1 cellular context compared by ENCODE assay signal in the genomic region with DNA sequence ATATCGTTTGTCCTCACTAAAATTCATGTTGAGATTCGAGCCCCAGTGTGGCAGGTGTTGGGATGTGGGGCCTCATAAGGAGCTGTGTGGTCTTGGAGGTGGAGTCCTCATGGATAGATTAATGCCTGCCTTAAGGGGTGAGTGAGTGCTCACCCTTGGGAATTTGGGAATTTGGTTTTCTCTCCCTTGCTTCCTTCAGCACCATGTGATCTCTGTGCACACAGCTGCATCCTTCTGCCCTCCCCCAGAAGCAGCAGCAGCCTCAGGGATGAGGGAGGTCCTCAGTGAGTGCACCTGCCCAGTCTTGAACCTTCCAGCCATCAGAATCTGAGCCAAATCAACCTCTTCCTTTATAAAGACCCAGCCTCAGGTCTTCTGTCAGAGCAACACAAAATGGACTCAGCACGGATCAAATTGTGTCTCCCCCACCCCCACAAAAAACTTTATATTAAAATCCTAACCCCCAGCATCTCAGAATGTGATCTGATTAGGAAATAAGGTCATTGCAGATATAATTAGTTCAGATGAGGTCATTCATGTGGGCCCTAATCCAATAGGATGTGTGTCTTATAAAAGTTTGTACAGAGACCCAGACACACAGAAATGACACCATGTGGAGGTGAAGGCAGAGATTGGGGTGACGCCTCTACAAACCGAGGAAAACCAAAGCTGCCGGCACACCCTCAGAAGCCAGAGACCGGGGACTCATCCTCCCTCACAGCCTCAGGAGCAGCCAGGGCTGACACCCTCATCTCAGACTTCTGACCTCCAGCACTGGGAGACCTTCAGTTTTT.
TF ChIP-seq lines count a peak whose summit lies in the region.

No MANE protein-coding gene starts in this region.

TF ChIP-seq in HEK293, 187 proteins besides CTCF, POLR2A, EP300 and RAD21 (continued from another document and continues in another):
- TF ChIP-seq, protein P1, sequence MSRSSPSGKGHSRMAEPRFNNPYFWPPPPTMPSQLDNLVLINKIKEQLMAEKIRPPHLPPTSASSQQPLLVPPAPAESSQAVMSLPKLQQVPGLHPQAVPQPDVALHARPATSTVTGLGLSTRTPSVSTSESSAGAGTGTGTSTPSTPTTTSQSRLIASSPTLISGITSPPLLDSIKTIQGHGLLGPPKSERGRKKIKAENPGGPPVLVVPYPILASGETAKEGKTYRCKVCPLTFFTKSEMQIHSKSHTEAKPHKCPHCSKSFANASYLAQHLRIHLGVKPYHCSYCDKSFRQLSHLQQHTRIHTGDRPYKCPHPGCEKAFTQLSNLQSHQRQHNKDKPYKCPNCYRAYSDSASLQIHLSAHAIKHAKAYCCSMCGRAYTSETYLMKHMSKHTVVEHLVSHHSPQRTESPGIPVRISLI (tag by site-specific recombination; IDR thresholded peaks at IDR 0.05): no peak
- TF ChIP-seq ZNF830 (tag by site-specific recombination; IDR thresholded peaks at IDR 0.05; ENCODE audit: low read depth) (no peak), SP7 (tag by site-specific recombination; IDR thresholded peaks at IDR 0.05) (0 out of 2 replicates have a peak, but pooled peaks have one; percentile 16), SP3 (tag by site-specific recombination; IDR thresholded peaks at IDR 0.05) (no peak), ZNF707 (tag by site-specific recombination; IDR thresholded peaks at IDR 0.05) (no peak), ZNF354C (tag by site-specific recombination; IDR thresholded peaks at IDR 0.05; ENCODE audit: borderline replicate concordance, low read depth) (no peak), ZFP41 (tag by site-specific recombination; IDR thresholded peaks at IDR 0.05; ENCODE audit: borderline replicate concordance) (no peak), ZNF174 (tag by site-specific recombination; IDR thresholded peaks at IDR 0.05) (no peak), ZNF600 (tag by site-specific recombination; IDR thresholded peaks at IDR 0.05) (no peak), SP2 (tag by site-specific recombination; IDR thresholded peaks at IDR 0.05) (peak; percentile 13; the same call in 1 of the 2 replicates), ZNF626 (tag by site-specific recombination; IDR thresholded peaks at IDR 0.05) (no peak), ZFP69B (tag by site-specific recombination; IDR thresholded peaks at IDR 0.05) (peak; percentile 42; the same call in 1 of the 2 replicates), KLF8 (tag by site-specific recombination; IDR thresholded peaks at IDR 0.05) (0 out of 2 replicates have a peak, but pooled peaks have one; percentile 40), ZNF132 (tag by site-specific recombination; IDR thresholded peaks at IDR 0.05; ENCODE audit: borderline replicate concordance) (no peak), ZNF366 (tag by site-specific recombination; conservative IDR thresholded peaks at IDR 0.05) (0 out of 2 replicates have a peak, but pooled peaks have one; percentile 44), BCL11A (tag by site-specific recombination; IDR thresholded peaks at IDR 0.05; ENCODE audit: low read depth) (0 out of 2 replicates have a peak, but pooled peaks have one; percentile 18), ZNF660 (tag by site-specific recombination; IDR thresholded peaks at IDR 0.05) (0 out of 2 replicates have a peak, but pooled peaks have one; percentile 21), ZNF596 (tag by site-specific recombination; IDR thresholded peaks at IDR 0.05) (no peak), ZNF350 (tag by site-specific recombination; IDR thresholded peaks at IDR 0.05) (no peak), ZNF10 (tag by site-specific recombination; IDR thresholded peaks at IDR 0.05) (peak; percentile 45), OVOL3 (tag by site-specific recombination; IDR thresholded peaks at IDR 0.05) (no peak), YY2 (tag by site-specific recombination; IDR thresholded peaks at IDR 0.05) (no peak), ZNF266 (tag by site-specific recombination; IDR thresholded peaks at IDR 0.05; ENCODE audit: low read depth) (no peak), ZNF473 (tag by site-specific recombination; IDR thresholded peaks at IDR 0.05) (no peak), KLF7 (tag by site-specific recombination; IDR thresholded peaks at IDR 0.05; ENCODE audit: borderline replicate concordance) (no peak), ZNF623 (tag by site-specific recombination; IDR thresholded peaks at IDR 0.05) (no peak), ZNF629 (tag by site-specific recombination; IDR thresholded peaks at IDR 0.05) (peak; percentile 39; the same call in 1 of the 2 replicates), ZNF785 (tag by site-specific recombination; IDR thresholded peaks at IDR 0.05) (no peak)
- TF ChIP-seq, protein P2, sequence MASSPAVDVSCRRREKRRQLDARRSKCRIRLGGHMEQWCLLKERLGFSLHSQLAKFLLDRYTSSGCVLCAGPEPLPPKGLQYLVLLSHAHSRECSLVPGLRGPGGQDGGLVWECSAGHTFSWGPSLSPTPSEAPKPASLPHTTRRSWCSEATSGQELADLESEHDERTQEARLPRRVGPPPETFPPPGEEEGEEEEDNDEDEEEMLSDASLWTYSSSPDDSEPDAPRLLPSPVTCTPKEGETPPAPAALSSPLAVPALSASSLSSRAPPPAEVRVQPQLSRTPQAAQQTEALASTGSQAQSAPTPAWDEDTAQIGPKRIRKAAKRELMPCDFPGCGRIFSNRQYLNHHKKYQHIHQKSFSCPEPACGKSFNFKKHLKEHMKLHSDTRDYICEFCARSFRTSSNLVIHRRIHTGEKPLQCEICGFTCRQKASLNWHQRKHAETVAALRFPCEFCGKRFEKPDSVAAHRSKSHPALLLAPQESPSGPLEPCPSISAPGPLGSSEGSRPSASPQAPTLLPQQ (tag by site-specific recombination; IDR thresholded peaks at IDR 0.05): peak; percentile 56; the same call in 1 of the 2 replicates
- TF ChIP-seq, protein P3, sequence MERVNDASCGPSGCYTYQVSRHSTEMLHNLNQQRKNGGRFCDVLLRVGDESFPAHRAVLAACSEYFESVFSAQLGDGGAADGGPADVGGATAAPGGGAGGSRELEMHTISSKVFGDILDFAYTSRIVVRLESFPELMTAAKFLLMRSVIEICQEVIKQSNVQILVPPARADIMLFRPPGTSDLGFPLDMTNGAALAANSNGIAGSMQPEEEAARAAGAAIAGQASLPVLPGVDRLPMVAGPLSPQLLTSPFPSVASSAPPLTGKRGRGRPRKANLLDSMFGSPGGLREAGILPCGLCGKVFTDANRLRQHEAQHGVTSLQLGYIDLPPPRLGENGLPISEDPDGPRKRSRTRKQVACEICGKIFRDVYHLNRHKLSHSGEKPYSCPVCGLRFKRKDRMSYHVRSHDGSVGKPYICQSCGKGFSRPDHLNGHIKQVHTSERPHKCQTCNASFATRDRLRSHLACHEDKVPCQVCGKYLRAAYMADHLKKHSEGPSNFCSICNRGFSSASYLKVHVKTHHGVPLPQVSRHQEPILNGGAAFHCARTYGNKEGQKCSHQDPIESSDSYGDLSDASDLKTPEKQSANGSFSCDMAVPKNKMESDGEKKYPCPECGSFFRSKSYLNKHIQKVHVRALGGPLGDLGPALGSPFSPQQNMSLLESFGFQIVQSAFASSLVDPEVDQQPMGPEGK (tag by site-specific recombination; IDR thresholded peaks at IDR 0.05): peak; percentile 22; the same call in 1 of the 2 replicates
- TF ChIP-seq, protein P4, sequence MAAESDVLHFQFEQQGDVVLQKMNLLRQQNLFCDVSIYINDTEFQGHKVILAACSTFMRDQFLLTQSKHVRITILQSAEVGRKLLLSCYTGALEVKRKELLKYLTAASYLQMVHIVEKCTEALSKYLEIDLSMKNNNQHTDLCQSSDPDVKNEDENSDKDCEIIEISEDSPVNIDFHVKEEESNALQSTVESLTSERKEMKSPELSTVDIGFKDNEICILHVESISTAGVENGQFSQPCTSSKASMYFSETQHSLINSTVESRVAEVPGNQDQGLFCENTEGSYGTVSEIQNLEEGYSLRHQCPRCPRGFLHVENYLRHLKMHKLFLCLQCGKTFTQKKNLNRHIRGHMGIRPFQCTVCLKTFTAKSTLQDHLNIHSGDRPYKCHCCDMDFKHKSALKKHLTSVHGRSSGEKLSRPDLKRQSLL (tag by site-specific recombination; IDR thresholded peaks at IDR 0.05): no peak
- TF ChIP-seq, protein P5, sequence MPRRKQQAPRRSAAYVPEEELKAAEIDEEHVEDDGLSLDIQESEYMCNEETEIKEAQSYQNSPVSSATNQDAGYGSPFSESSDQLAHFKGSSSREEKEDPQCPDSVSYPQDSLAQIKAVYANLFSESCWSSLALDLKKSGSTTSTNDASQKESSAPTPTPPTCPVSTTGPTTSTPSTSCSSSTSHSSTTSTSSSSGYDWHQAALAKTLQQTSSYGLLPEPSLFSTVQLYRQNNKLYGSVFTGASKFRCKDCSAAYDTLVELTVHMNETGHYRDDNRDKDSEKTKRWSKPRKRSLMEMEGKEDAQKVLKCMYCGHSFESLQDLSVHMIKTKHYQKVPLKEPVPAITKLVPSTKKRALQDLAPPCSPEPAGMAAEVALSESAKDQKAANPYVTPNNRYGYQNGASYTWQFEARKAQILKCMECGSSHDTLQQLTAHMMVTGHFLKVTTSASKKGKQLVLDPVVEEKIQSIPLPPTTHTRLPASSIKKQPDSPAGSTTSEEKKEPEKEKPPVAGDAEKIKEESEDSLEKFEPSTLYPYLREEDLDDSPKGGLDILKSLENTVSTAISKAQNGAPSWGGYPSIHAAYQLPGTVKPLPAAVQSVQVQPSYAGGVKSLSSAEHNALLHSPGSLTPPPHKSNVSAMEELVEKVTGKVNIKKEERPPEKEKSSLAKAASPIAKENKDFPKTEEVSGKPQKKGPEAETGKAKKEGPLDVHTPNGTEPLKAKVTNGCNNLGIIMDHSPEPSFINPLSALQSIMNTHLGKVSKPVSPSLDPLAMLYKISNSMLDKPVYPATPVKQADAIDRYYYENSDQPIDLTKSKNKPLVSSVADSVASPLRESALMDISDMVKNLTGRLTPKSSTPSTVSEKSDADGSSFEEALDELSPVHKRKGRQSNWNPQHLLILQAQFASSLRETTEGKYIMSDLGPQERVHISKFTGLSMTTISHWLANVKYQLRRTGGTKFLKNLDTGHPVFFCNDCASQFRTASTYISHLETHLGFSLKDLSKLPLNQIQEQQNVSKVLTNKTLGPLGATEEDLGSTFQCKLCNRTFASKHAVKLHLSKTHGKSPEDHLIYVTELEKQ (tag by site-specific recombination; IDR thresholded peaks at IDR 0.05; ENCODE audit: borderline replicate concordance): no peak
- TF ChIP-seq, protein P6, sequence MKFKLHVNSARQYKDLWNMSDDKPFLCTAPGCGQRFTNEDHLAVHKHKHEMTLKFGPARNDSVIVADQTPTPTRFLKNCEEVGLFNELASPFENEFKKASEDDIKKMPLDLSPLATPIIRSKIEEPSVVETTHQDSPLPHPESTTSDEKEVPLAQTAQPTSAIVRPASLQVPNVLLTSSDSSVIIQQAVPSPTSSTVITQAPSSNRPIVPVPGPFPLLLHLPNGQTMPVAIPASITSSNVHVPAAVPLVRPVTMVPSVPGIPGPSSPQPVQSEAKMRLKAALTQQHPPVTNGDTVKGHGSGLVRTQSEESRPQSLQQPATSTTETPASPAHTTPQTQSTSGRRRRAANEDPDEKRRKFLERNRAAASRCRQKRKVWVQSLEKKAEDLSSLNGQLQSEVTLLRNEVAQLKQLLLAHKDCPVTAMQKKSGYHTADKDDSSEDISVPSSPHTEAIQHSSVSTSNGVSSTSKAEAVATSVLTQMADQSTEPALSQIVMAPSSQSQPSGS (tag by site-specific recombination; IDR thresholded peaks at IDR 0.05; ENCODE audit: low read depth): peak; percentile 57
- TF ChIP-seq, protein P7, sequence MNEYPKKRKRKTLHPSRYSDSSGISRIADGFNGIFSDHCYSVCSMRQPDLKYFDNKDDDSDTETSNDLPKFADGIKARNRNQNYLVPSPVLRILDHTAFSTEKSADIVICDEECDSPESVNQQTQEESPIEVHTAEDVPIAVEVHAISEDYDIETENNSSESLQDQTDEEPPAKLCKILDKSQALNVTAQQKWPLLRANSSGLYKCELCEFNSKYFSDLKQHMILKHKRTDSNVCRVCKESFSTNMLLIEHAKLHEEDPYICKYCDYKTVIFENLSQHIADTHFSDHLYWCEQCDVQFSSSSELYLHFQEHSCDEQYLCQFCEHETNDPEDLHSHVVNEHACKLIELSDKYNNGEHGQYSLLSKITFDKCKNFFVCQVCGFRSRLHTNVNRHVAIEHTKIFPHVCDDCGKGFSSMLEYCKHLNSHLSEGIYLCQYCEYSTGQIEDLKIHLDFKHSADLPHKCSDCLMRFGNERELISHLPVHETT (tag by site-specific recombination; IDR thresholded peaks at IDR 0.05): no peak
- TF ChIP-seq, protein P8, sequence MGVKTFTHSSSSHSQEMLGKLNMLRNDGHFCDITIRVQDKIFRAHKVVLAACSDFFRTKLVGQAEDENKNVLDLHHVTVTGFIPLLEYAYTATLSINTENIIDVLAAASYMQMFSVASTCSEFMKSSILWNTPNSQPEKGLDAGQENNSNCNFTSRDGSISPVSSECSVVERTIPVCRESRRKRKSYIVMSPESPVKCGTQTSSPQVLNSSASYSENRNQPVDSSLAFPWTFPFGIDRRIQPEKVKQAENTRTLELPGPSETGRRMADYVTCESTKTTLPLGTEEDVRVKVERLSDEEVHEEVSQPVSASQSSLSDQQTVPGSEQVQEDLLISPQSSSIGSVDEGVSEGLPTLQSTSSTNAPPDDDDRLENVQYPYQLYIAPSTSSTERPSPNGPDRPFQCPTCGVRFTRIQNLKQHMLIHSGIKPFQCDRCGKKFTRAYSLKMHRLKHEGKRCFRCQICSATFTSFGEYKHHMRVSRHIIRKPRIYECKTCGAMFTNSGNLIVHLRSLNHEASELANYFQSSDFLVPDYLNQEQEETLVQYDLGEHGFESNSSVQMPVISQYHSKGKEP (tag by site-specific recombination; IDR thresholded peaks at IDR 0.05): no peak
- TF ChIP-seq, protein P9, sequence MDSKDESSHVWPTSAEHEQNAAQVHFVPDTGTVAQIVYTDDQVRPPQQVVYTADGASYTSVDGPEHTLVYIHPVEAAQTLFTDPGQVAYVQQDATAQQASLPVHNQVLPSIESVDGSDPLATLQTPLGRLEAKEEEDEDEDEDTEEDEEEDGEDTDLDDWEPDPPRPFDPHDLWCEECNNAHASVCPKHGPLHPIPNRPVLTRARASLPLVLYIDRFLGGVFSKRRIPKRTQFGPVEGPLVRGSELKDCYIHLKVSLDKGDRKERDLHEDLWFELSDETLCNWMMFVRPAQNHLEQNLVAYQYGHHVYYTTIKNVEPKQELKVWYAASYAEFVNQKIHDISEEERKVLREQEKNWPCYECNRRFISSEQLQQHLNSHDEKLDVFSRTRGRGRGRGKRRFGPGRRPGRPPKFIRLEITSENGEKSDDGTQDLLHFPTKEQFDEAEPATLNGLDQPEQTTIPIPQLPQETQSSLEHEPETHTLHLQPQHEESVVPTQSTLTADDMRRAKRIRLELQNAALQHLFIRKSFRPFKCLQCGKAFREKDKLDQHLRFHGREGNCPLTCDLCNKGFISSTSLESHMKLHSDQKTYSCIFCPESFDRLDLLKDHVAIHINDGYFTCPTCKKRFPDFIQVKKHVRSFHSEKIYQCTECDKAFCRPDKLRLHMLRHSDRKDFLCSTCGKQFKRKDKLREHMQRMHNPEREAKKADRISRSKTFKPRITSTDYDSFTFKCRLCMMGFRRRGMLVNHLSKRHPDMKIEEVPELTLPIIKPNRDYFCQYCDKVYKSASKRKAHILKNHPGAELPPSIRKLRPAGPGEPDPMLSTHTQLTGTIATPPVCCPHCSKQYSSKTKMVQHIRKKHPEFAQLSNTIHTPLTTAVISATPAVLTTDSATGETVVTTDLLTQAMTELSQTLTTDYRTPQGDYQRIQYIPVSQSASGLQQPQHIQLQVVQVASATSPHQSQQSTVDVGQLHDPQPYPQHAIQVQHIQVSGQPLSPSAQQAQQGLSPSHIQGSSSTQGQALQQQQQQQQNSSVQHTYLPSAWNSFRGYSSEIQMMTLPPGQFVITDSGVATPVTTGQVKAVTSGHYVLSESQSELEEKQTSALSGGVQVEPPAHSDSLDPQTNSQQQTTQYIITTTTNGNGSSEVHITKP (tag by site-specific recombination; IDR thresholded peaks at IDR 0.05): peak; percentile 63
